In the genomic region with DNA sequence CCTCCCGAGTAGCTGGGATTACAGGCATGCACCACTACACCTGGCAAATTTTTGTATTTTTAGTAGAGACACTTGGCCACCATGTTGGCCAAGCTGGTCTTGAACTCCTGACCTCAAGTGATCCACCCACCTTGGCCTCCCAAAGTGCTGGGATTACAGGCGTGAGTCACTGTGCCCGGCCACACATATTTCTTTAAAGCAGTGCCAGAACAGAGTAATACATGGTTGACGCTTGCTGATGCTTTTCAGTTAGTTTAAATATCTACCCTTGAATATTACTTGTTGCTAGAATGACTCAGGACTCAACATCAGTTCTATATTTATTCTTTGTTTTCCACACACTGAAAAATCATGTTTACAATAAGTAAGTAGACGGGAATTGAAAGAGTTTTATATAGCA, we compare ENCODE assay signal across 10 cellular contexts. TPM values are rescaled to one million over a fixed set of nuclear protein-coding genes. Genes with fewer than 3 reads are reported as not detected.
"Had no signal": no experiment of that assay in that cellular context is flagged by ENCODE, and none has a peak within 500 bp of the region (broad histone marks: within the 10 kb centered on the region; RNA-seq: fewer than 3 reads in every experiment).

No MANE protein-coding gene starts in this region.

RNA-seq across cellular contexts. Expression of gene SPINK8, which starts 4.1 kb away (rescaled TPM):
- total RNA-seq: activated CD4-positive, alpha-beta memory T cell treated with anti-CD3 and anti-CD28 coated beads, Interleukin-2, amount 10 ng/mL, durations not matched to agents 7 days and 5 days; activated CD4-positive, alpha-beta T cell treated with anti-CD3 and anti-CD28 coated beads for 36 hours; activated CD8-positive, alpha-beta memory T cell treated with anti-CD3 and anti-CD28 coated beads for 36 hours; activated naive CD4-positive, alpha-beta T cell treated with anti-CD3 and anti-CD28 coated beads for 36 hours; activated T-helper 17 cell treated with anti-CD3 and anti-CD28 coated beads, Interleukin-2, amount 50 U/mL, for 72 hours; breast epithelium; cerebellum; PC-3; T-helper 2 cell treated with Interferon-gamma antibody and Interleukin-4, amounts not matched to agents 100 ng/mL and 5 ng/mL, for 36 hours had no signal
- polyA plus RNA-seq: SK-N-SH had no signal

RNA-seq across cellular contexts. Expression of gene FBXW12, which starts 34.5 kb away (rescaled TPM):
- total RNA-seq: activated CD4-positive, alpha-beta memory T cell treated with anti-CD3 and anti-CD28 coated beads, Interleukin-2, amount 10 ng/mL, durations not matched to agents 7 days and 5 days; activated CD8-positive, alpha-beta memory T cell treated with anti-CD3 and anti-CD28 coated beads for 36 hours; activated naive CD4-positive, alpha-beta T cell treated with anti-CD3 and anti-CD28 coated beads for 36 hours; activated T-helper 17 cell treated with anti-CD3 and anti-CD28 coated beads, Interleukin-2, amount 50 U/mL, for 72 hours; PC-3; T-helper 2 cell treated with Interferon-gamma antibody and Interleukin-4, amounts not matched to agents 100 ng/mL and 5 ng/mL, for 36 hours had no signal
